In genomic region chr4:83535520-83535944, GRCh38 we compare ENCODE assay signal across 8 cellular contexts. TPM values are rescaled to one million over a fixed set of nuclear protein-coding genes. Genes with fewer than 3 reads are reported as not detected.
DNase-seq lines count a peak whose midpoint lies in the region; ATAC-seq and TF ChIP-seq lines count a peak whose summit lies in the region.

No MANE protein-coding gene starts in this region.

- DNase-seq in NOMO-1 treated with DMSO at 0.1 percent for 48 hours (lab: John Stamatoyannopoulos, UW; ENCODE audit: unreplicated experiment) (peak; percentile 28), NOMO-1 treated with dmso at 0.1 percent for 144 hours (lab: John Stamatoyannopoulos, UW; ENCODE audit: unreplicated experiment) (no peak), NCI-H345 treated with DMSO at 0.1 percent for 48 hours (lab: John Stamatoyannopoulos, UW; ENCODE audit: unreplicated experiment) (peak; percentile 48), activated T-cell treated with anti-CD3 and anti-CD28 coated beads for 24 hours (ENCODE audit: low read depth) (peak; percentile 18), esophagus muscularis mucosa (ENCODE audit: extremely low spot score) (no peak), natural killer cell (no peak), tibial artery (peak; percentile 28 to 69)

- peak overlapping the region; percentile 68 to 81 (median 76) for H3K27ac ChIP-seq in esophagus muscularis mucosa (replicated peaks in 1 of 4)
- peak overlapping the region; percentile 37 to 57 for H3K27ac ChIP-seq in tibial artery

- H3K9me3 ChIP-seq in esophagus muscularis mucosa (no peaks in the 10 kb centered on the region), tibial artery (no peaks in the 10 kb centered on the region)

- H3K9me3 Mint-ChIP-seq in natural killer cell, result no peaks in the 10 kb centered on the region

- TF ChIP-seq POLR2A in esophagus muscularis mucosa (IDR thresholded peaks at IDR 0.05; ENCODE audit: low read depth), result no peak

- ATAC-seq in HG02943 (IDR thresholded peaks at IDR 0.05; ENCODE audit: low read depth, unreplicated experiment) (peak; percentile 28), natural killer cell (peak; percentile 14 to 35 (median 33))

- H3K4me1 Mint-ChIP-seq in natural killer cell, result peaks cover 16 to 21% of the 10 kb centered on the region in 2 donors

- H3K36me3 Mint-ChIP-seq in natural killer cell, result no peaks in the 10 kb centered on the region

- peak overlapping the region; percentile 92 for H3K4me3 Mint-ChIP-seq in natural killer cell

- no peaks in the 10 kb centered on the region for H3K36me3 ChIP-seq in esophagus muscularis mucosa
- H3K36me3 ChIP-seq in tibial artery, result no peaks in the 10 kb centered on the region

- TF ChIP-seq EP300 in esophagus muscularis mucosa (IDR thresholded peaks at IDR 0.05), result no peak

- peak overlapping the region; percentile 32 to 75 for H3K27ac Mint-ChIP-seq in natural killer cell

- H3K27me3 ChIP-seq in esophagus muscularis mucosa (no peaks in the 10 kb centered on the region), tibial artery (peaks cover 0 to 16% of the 10 kb centered on the region in 2 donors)

- H3K4me3 ChIP-seq in esophagus muscularis mucosa, result peak overlapping the region; percentile 66 to 81 (median 74)
- peak overlapping the region; percentile 60 to 74 for H3K4me3 ChIP-seq in tibial artery

- H3K4me1 ChIP-seq in esophagus muscularis mucosa (peaks cover 8 to 21% (median 17%) of the 10 kb centered on the region in 4 donors), tibial artery (peaks cover 0 to 20% (median 8%) of the 10 kb centered on the region in 4 donors)

- WGBS in esophagus muscularis mucosa, result under 1% methylated on average over 19 of the region's 19 CpGs

- peaks cover 40 to 48% of the 10 kb centered on the region in 2 donors for H3K27me3 Mint-ChIP-seq in natural killer cell (ENCODE audit: low read depth in 2 of 2)

- no peak for TF ChIP-seq CTCF in esophagus muscularis mucosa (IDR thresholded peaks at IDR 0.05)
- TF ChIP-seq CTCF in natural killer cell (IDR thresholded peaks at IDR 0.05), result no peak
- no peak for TF ChIP-seq CTCF in tibial artery (IDR thresholded peaks at IDR 0.05)

- intact Hi-C loops in esophagus muscularis mucosa (cut with DNase I) (loop anchor here (5.0 kb wide), 2 partner anchors 43 to 82 kb away; no protein-coding TSS in a partner anchor), natural killer cell (cut with micrococcal nuclease) (no loop called here), tibial artery (cut with DNase I; ENCODE audit: low total_unique reads) (no loop called here)

RNA-seq across cellular contexts. Expression of gene GPAT3, which starts 0.4 kb away (rescaled TPM):
- total RNA-seq in esophagus muscularis mucosa (1 to 10 TPM; 3.7 to 7.5 (median 5.4) TPM), natural killer cell (10 to 100 TPM in 1 of 3 donors, 1 to 10 TPM in 1, under 1 TPM in 1; 0.54 to 11.3 (median 1.2) TPM)

RNA-seq across cellular contexts. Expression of gene ABRAXAS1, which starts 50.6 kb away (rescaled TPM):
- total RNA-seq in esophagus muscularis mucosa (10 to 100 TPM in 3 of 4 donors, 1 to 10 TPM in 1; 9.3 to 13.5 (median 10.8) TPM), natural killer cell (10 to 100 TPM; 10.7 to 14.0 (median 13.9) TPM)

Comparison
In these comparisons a context has a peak if more than half of its experiments do, and no peak if none do; other contexts are left out.
1. DNase-seq: peak in NOMO-1 treated with DMSO at 0.1 percent for 48 hours (single experiment), NCI-H345 treated with DMSO at 0.1 percent for 48 hours (single experiment), activated T-cell treated with anti-CD3 and anti-CD28 coated beads for 24 hours (single experiment) and tibial artery (2 of 2); none in NOMO-1 treated with dmso at 0.1 percent for 144 hours (single experiment), esophagus muscularis mucosa (single experiment) and natural killer cell (single experiment).